ENCODE assay signal across 8 cellular contexts in the genomic region with DNA sequence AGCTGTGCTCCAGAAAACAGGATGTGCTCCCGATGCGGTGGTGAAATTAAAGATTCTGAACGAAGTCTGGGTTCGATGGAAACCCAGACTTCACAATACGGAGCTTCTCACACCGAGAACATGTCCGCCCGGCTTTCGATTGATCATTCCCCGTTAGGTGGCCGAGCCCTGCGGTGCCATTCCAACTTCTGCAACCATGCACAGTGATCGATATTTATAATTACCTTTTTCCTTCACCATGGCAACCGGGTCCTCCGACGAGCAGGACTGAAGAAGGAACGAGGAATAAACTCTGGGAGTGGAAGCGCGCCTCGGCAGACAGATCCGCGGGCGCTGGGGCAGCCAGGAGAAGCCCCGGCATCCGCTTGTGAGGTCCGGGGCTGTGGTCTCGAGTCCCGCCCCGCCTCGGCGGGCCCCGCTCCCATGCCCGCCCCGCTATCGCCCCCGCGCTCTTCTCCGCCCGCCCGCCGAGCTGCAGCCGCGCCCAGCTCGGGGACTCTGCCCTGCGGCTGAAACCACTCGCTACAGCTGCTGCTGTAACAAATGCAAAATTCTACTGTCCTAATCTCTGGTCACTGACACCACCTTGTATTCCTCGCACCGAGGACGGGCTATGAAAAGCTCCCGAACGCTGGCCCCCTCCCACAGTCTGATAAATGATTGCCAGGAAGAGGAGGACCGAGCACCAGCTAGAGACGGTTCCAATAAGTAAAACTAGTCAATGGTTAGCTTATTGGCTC. TPM values are rescaled to one million over a fixed set of nuclear protein-coding genes. Genes with fewer than 3 reads are reported as not detected.
DNase-seq lines count a peak whose midpoint lies in the region; ATAC-seq, FAIRE-seq and TF ChIP-seq lines count a peak whose summit lies in the region.

No MANE protein-coding gene starts in this region.

- DNase-seq in D341Med (ENCODE audit: low spot score) (peak; percentile 38), HT-29 (ENCODE audit: low spot score) (peak; percentile 53), esophagus muscularis mucosa (ENCODE audit: extremely low spot score) (no peak), HTR-8/SVneo (ENCODE audit: insufficient read length, low spot score) (no peak)
- peak; percentile 24 for DNase-seq in activated CD8-positive, alpha-beta T cell treated with anti-CD3 and anti-CD28 coated beads, Interleukin-2, amount 10 ng/mL, durations not matched to agents 7 days and 5 days
- DNase-seq in naive thymus-derived CD4-positive, alpha-beta T cell, result peak in 7 of 9 donors; percentile 4 to 51 (median 12)

- H3K4me3 Mint-ChIP-seq in activated CD8-positive, alpha-beta T cell treated with anti-CD3 and anti-CD28 coated beads, Interleukin-2, amount 10 ng/mL, durations not matched to agents 7 days and 5 days, result peak overlapping the region; percentile 62
- peak overlapping the region; percentile 72 to 93 (median 89) for H3K4me3 Mint-ChIP-seq in naive thymus-derived CD4-positive, alpha-beta T cell

- no peak for TF ChIP-seq POLR2A in esophagus muscularis mucosa (IDR thresholded peaks at IDR 0.05; ENCODE audit: low read depth)

- H3K27ac ChIP-seq in esophagus muscularis mucosa (replicated peaks in 1 of 4), result peak overlapping the region; percentile 66 to 79 (median 74)
- H3K27ac ChIP-seq in naive thymus-derived CD4-positive, alpha-beta T cell (ENCODE audit: low read depth, low read length), result no peak overlapping the region
- H3K27ac ChIP-seq in urinary bladder (ENCODE audit: low read depth), result no peak overlapping the region

- peaks cover 56 to 65% (median 60%) of the 10 kb centered on the region in 4 donors for H3K4me1 ChIP-seq in esophagus muscularis mucosa
- peaks cover 0 to 6% of the 10 kb centered on the region in 2 donors for H3K4me1 ChIP-seq in naive thymus-derived CD4-positive, alpha-beta T cell (ENCODE audit: control insufficient read depth in 2 of 2, insufficient read depth in 2 of 2, low read length in 2 of 2)
- H3K4me1 ChIP-seq in urinary bladder (ENCODE audit: insufficient read depth), result no peaks in the 10 kb centered on the region

- peak; percentile 58 for ATAC-seq in GM19468 (IDR thresholded peaks at IDR 0.05; ENCODE audit: extremely low read depth, unreplicated experiment)
- peak; percentile 85 for ATAC-seq in activated CD8-positive, alpha-beta T cell treated with anti-CD3 and anti-CD28 coated beads, Interleukin-2, amount 10 ng/mL, durations not matched to agents 7 days and 5 days
- ATAC-seq in naive thymus-derived CD4-positive, alpha-beta T cell, result peak; percentile 72

- peaks cover 16% of the 10 kb centered on the region for H3K4me1 Mint-ChIP-seq in activated CD8-positive, alpha-beta T cell treated with anti-CD3 and anti-CD28 coated beads, Interleukin-2, amount 10 ng/mL, durations not matched to agents 7 days and 5 days (ENCODE audit: low read depth)
- peaks cover 5 to 22% (median 14%) of the 10 kb centered on the region in 7 donors for H3K4me1 Mint-ChIP-seq in naive thymus-derived CD4-positive, alpha-beta T cell

- H3K27me3 ChIP-seq in esophagus muscularis mucosa, result peaks cover 0 to 40% (median 0%) of the 10 kb centered on the region in 4 donors
- H3K27me3 ChIP-seq in naive thymus-derived CD4-positive, alpha-beta T cell (ENCODE audit: control insufficient read depth in 2 of 2, insufficient read depth in 2 of 2, low read length in 2 of 2), result peaks cover 10 to 12% of the 10 kb centered on the region in 2 donors

- H3K9me3 Mint-ChIP-seq in activated CD8-positive, alpha-beta T cell treated with anti-CD3 and anti-CD28 coated beads, Interleukin-2, amount 10 ng/mL, durations not matched to agents 7 days and 5 days (ENCODE audit: insufficient read depth), result no peaks in the 10 kb centered on the region
- H3K9me3 Mint-ChIP-seq in naive thymus-derived CD4-positive, alpha-beta T cell, result no peaks in the 10 kb centered on the region

- WGBS in esophagus muscularis mucosa, result 1% methylated on average over 32 of the region's 53 CpGs
- WGBS in urinary bladder, result under 1% methylated on average over 53 of the region's 53 CpGs

- FAIRE-seq in HTR-8/SVneo (lab: Jason Lieb, UNC), result no peak

- intact Hi-C loops in esophagus muscularis mucosa (cut with DNase I), result no loop called here
- intact Hi-C loops in naive thymus-derived CD4-positive, alpha-beta T cell (cut with micrococcal nuclease), result loop anchor here in 1 of 2 donors (5.0 kb wide), 1 partner anchor 160 kb away; no protein-coding TSS in a partner anchor

- peaks cover 45% of the 10 kb centered on the region for H3K27me3 Mint-ChIP-seq in activated CD8-positive, alpha-beta T cell treated with anti-CD3 and anti-CD28 coated beads, Interleukin-2, amount 10 ng/mL, durations not matched to agents 7 days and 5 days (ENCODE audit: low read depth)
- H3K27me3 Mint-ChIP-seq in naive thymus-derived CD4-positive, alpha-beta T cell, result peaks cover 53 to 60% (median 58%) of the 10 kb centered on the region in 5 donors

- H3K36me3 Mint-ChIP-seq in activated CD8-positive, alpha-beta T cell treated with anti-CD3 and anti-CD28 coated beads, Interleukin-2, amount 10 ng/mL, durations not matched to agents 7 days and 5 days (ENCODE audit: low read depth), result no peaks in the 10 kb centered on the region
- H3K36me3 Mint-ChIP-seq in naive thymus-derived CD4-positive, alpha-beta T cell, result no peaks in the 10 kb centered on the region

- no peak overlapping the region for H3K27ac Mint-ChIP-seq in activated CD8-positive, alpha-beta T cell treated with anti-CD3 and anti-CD28 coated beads, Interleukin-2, amount 10 ng/mL, durations not matched to agents 7 days and 5 days
- H3K27ac Mint-ChIP-seq in naive thymus-derived CD4-positive, alpha-beta T cell, result peak overlapping the region in 2 of 9 donors; percentile 1 to 50

- peak overlapping the region; percentile 60 to 70 (median 68) for H3K4me3 ChIP-seq in esophagus muscularis mucosa
- peak overlapping the region; percentile 47 for H3K4me3 ChIP-seq in naive thymus-derived CD4-positive, alpha-beta T cell (ENCODE audit: low read length)
- peak overlapping the region; percentile 42 for H3K4me3 ChIP-seq in urinary bladder (ENCODE audit: low read depth, low read length)

- CTCF ChIA-PET in activated CD8-positive, alpha-beta T cell treated with anti-CD3 and anti-CD28 coated beads, Interleukin-2, amount 10 ng/mL, durations not matched to agents 7 days and 5 days (lab: Charles Lee), result interaction anchor here (0.9 to 1.4 kb wide), 3 partner anchors 19 to 72 kb away, joined by 3 read pairs; no protein-coding TSS in a partner anchor
- CTCF ChIA-PET in naive thymus-derived CD4-positive, alpha-beta T cell (lab: Charles Lee), result no interaction called here

- POLR2A ChIA-PET in activated CD8-positive, alpha-beta T cell treated with anti-CD3 and anti-CD28 coated beads, Interleukin-2, amount 10 ng/mL, durations not matched to agents 7 days and 5 days (lab: Charles Lee), result no interaction called here
- POLR2A ChIA-PET in naive thymus-derived CD4-positive, alpha-beta T cell (lab: Charles Lee), result no interaction called here

- TF ChIP-seq CTCF in esophagus muscularis mucosa (IDR thresholded peaks at IDR 0.05), result no peak

- H3K9me3 ChIP-seq in esophagus muscularis mucosa, result no peaks in the 10 kb centered on the region
- H3K9me3 ChIP-seq in naive thymus-derived CD4-positive, alpha-beta T cell (ENCODE audit: control insufficient read depth in 2 of 3, low read length in 3 of 3), result no peaks in the 10 kb centered on the region

- H3K36me3 ChIP-seq in esophagus muscularis mucosa, result peaks cover 0 to 26% (median 0%) of the 10 kb centered on the region in 4 donors
- H3K36me3 ChIP-seq in naive thymus-derived CD4-positive, alpha-beta T cell (ENCODE audit: control insufficient read depth in 2 of 3, insufficient read depth in 3 of 3, low read length in 3 of 3), result no peaks in the 10 kb centered on the region
- H3K36me3 ChIP-seq in urinary bladder (ENCODE audit: insufficient read depth), result no peaks in the 10 kb centered on the region

- no peak for TF ChIP-seq EP300 in esophagus muscularis mucosa (IDR thresholded peaks at IDR 0.05)

RNA-seq across cellular contexts. Expression of gene ABLIM1, which starts 26.2 kb away (rescaled TPM):
- total RNA-seq in HT-29 (2014; rRNA removed; shearing (Covaris generic)), result 45.9 and 52.1 TPM in 2 replicates
- total RNA-seq in activated CD8-positive, alpha-beta T cell treated with anti-CD3 and anti-CD28 coated beads, Interleukin-2, amount 10 ng/mL, durations not matched to agents 7 days and 5 days, result 10 to 100 TPM; 62.3 to 64.1 TPM
- total RNA-seq in esophagus muscularis mucosa, result 100 to 1,000 TPM in 3 of 4 donors, 10 to 100 TPM in 1; 83.1 to 145 (median 120) TPM
- 100 to 1,000 TPM; 109 to 362 (median 258) TPM for total RNA-seq in naive thymus-derived CD4-positive, alpha-beta T cell
- 100 to 1,000 TPM; 372 to 440 TPM for polyA plus RNA-seq in naive thymus-derived CD4-positive, alpha-beta T cell
- 71.3 TPM for total RNA-seq in urinary bladder
- 46.7 TPM for polyA plus RNA-seq in urinary bladder

Comparison
In these comparisons a context has a peak if more than half of its experiments do, and no peak if none do; other contexts are left out.
1. DNase-seq: peak in D341Med (single experiment), HT-29 (single experiment), activated CD8-positive, alpha-beta T cell treated with anti-CD3 and anti-CD28 coated beads, Interleukin-2, amount 10 ng/mL, durations not matched to agents 7 days and 5 days (single experiment) and naive thymus-derived CD4-positive, alpha-beta T cell (7 of 9); none in esophagus muscularis mucosa (single experiment) and HTR-8/SVneo (single experiment).
2. H3K27ac ChIP-seq: peak in esophagus muscularis mucosa (4 of 4); none in naive thymus-derived CD4-positive, alpha-beta T cell (single experiment) and urinary bladder (single experiment).
3. Peak in every context shown above with its lines, with median percentiles within 50 percentile points of each other: ATAC-seq and H3K4me3 ChIP-seq.